ENCODE assay signal across 19 cellular contexts in genomic region chr11:84227970-84228369, GRCh38.
"Had no signal": no experiment of that assay in that cellular context is flagged by ENCODE, and none has a peak within 500 bp of the region (broad histone marks: within the 10 kb centered on the region; RNA-seq: fewer than 3 reads in every experiment).

No MANE protein-coding gene starts in this region.

- H3K27ac ChIP-seq: esophagus squamous epithelium, gastrocnemius medialis, heart right ventricle, neutrophil, ovary, right atrium auricular region, sigmoid colon, skin epidermis, stomach had no signal

- H3K36me3 ChIP-seq: esophagus squamous epithelium, gastrocnemius medialis, heart right ventricle, neutrophil, ovary, right atrium auricular region, sigmoid colon, stomach had no signal

- H3K4me1 ChIP-seq: esophagus squamous epithelium, gastrocnemius medialis, heart right ventricle, right atrium auricular region, sigmoid colon, stomach had no signal

- ATAC-seq: effector memory CD8-positive, alpha-beta T cell; gastrocnemius medialis; heart right ventricle; left lobe of liver; mucosa of descending colon; naive thymus-derived CD8-positive, alpha-beta T cell had no signal

- H3K9me3 ChIP-seq: esophagus squamous epithelium, gastrocnemius medialis, heart right ventricle, mucosa of descending colon, neutrophil, ovary, right atrium auricular region, sigmoid colon, stomach had no signal

- H3K4me3 ChIP-seq: esophagus squamous epithelium, gastrocnemius medialis, heart right ventricle, mucosa of descending colon, ovary, right atrium auricular region, sigmoid colon, skin epidermis, stomach had no signal

- DNase-seq: effector memory CD8-positive, alpha-beta T cell; esophagus squamous epithelium; gastrocnemius medialis; heart right ventricle; hypothalamus; islet precursor cell; mammary epithelial cell; mucosa of descending colon; naive thymus-derived CD8-positive, alpha-beta T cell; ovary; sigmoid colon; stimulated activated CD4-positive, alpha-beta T cell treated with anti-CD3 and anti-CD28 coated beads, Interleukin-2, amount 100 ng/mL, for 24 hours; stimulated activated CD4-positive, alpha-beta T cell treated with anti-CD3 and anti-CD28 coated beads, Interleukin-4, amount 100 ng/mL, for 4 hours; stimulated activated naive CD4-positive, alpha-beta T cell; stomach had no signal

- H3K27me3 ChIP-seq: esophagus squamous epithelium, gastrocnemius medialis, heart right ventricle, neutrophil, ovary, right atrium auricular region, sigmoid colon, stomach had no signal
